10 cellular contexts compared by ENCODE assay signal in genomic region chr19:3458595-3459284, GRCh38. TPM values are rescaled to one million over a fixed set of nuclear protein-coding genes. Genes with fewer than 3 reads are reported as not detected.
DNase-seq lines count a peak whose midpoint lies in the region; ATAC-seq and TF ChIP-seq lines count a peak whose summit lies in the region.
"Had no signal": no experiment of that assay in that cellular context is flagged by ENCODE, and none has a peak within 500 bp of the region (broad histone marks: within the 10 kb centered on the region; RNA-seq: fewer than 3 reads in every experiment).

No MANE protein-coding gene starts in this region.

- H3K9me3 ChIP-seq in HUES48 (ENCODE audit: control insufficient read depth, insufficient read depth, low read length), result no peaks in the 10 kb centered on the region
- H3K9me3 ChIP-seq in liver (ENCODE audit: control insufficient read depth in 4 of 4, low read length in 3 of 4), result no peaks in the 10 kb centered on the region

- H3K36me3 ChIP-seq in HUES48 (ENCODE audit: control insufficient read depth, insufficient read depth, low read length), result no peaks in the 10 kb centered on the region
- H3K36me3 ChIP-seq in liver (ENCODE audit: control insufficient read depth in 4 of 4, insufficient read depth in 3 of 4, low read depth in 1 of 4, low read length in 3 of 4), result peaks cover 21 to 44% (median 24%) of the 10 kb centered on the region in 4 donors

- H3K4me3 ChIP-seq in HUES48 (ENCODE audit: low read depth, low read length) (peak overlapping the region; percentile 46), liver (ENCODE audit: low read depth in 1 of 3, low read length in 3 of 3) (no peak overlapping the region), skin epidermis (no peak overlapping the region)

- TF ChIP-seq RAD21 in liver (IDR thresholded peaks at IDR 0.05), result no peak

- no peak overlapping the region for H3K9ac ChIP-seq in HUES48 (ENCODE audit: low read depth, low read length)
- peak overlapping the region in 1 of 2 donors; percentile 53 for H3K9ac ChIP-seq in liver (ENCODE audit: low read depth in 1 of 2, low read length in 2 of 2)

- no peak for ATAC-seq in HG03439 (IDR thresholded peaks at IDR 0.05; ENCODE audit: unreplicated experiment)

- peaks cover 12% of the 10 kb centered on the region; the same call in 1 of the 2 replicates for H3K4me1 ChIP-seq in HUES48 (ENCODE audit: control insufficient read depth, insufficient read depth, low read length)
- H3K4me1 ChIP-seq in liver (ENCODE audit: control insufficient read depth in 4 of 4, insufficient read depth in 4 of 4, low read length in 3 of 4), result peaks cover 4 to 35% (median 18%) of the 10 kb centered on the region in 4 donors

- TF ChIP-seq CTCF in liver (IDR thresholded peaks at IDR 0.05; ENCODE audit: low read depth, low read length, missing input control) (no peak), GM10266 (IDR thresholded peaks at IDR 0.05; ENCODE audit: control insufficient read depth, insufficient read depth, low read depth, missing control alignments) (no peak)

- peak; percentile 56 for DNase-seq in ecto neural progenitor cell (ENCODE audit: low spot score)
- DNase-seq in NOMO-1 treated with dmso at 0.1 percent for 144 hours (lab: John Stamatoyannopoulos, UW; ENCODE audit: unreplicated experiment), result no peak
- DNase-seq in GM10266 (ENCODE audit: extremely low spot score), result no peak
- no peak for DNase-seq in NCI-H1417 treated with DMSO at 0.1 percent for 48 hours (lab: John Stamatoyannopoulos, UW)
- DNase-seq: SHP77 treated with DMSO at 0.1 percent for 48 hours had no signal

- WGBS in liver, result 53% methylated on average over 19 of the region's 19 CpGs

- H3K27me3 ChIP-seq in HUES48 (ENCODE audit: control insufficient read depth, insufficient read depth, low read length) (peaks cover 60% of the 10 kb centered on the region), liver (ENCODE audit: control insufficient read depth in 4 of 4, insufficient read depth in 4 of 4, low read length in 3 of 4) (no peaks in the 10 kb centered on the region)

- H3K27ac ChIP-seq in HUES48 (ENCODE audit: low read depth, low read length) (no peak overlapping the region), liver (ENCODE audit: low read depth in 1 of 2, low read length in 2 of 2) (peak overlapping the region; percentile 82 to 94), skin epidermis (peak overlapping the region in 20 of 21 experiments; percentile 0 to 80 (median 68))

TF ChIP-seq in liver, 16 proteins besides CTCF, POLR2A, EP300 and RAD21:
- TF ChIP-seq SP1 (IDR thresholded peaks at IDR 0.05), result no peak
- TF ChIP-seq, protein P1, sequence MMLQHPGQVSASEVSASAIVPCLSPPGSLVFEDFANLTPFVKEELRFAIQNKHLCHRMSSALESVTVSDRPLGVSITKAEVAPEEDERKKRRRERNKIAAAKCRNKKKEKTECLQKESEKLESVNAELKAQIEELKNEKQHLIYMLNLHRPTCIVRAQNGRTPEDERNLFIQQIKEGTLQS (IDR thresholded peaks at IDR 0.05), result no peak
- TF ChIP-seq, protein P2, sequence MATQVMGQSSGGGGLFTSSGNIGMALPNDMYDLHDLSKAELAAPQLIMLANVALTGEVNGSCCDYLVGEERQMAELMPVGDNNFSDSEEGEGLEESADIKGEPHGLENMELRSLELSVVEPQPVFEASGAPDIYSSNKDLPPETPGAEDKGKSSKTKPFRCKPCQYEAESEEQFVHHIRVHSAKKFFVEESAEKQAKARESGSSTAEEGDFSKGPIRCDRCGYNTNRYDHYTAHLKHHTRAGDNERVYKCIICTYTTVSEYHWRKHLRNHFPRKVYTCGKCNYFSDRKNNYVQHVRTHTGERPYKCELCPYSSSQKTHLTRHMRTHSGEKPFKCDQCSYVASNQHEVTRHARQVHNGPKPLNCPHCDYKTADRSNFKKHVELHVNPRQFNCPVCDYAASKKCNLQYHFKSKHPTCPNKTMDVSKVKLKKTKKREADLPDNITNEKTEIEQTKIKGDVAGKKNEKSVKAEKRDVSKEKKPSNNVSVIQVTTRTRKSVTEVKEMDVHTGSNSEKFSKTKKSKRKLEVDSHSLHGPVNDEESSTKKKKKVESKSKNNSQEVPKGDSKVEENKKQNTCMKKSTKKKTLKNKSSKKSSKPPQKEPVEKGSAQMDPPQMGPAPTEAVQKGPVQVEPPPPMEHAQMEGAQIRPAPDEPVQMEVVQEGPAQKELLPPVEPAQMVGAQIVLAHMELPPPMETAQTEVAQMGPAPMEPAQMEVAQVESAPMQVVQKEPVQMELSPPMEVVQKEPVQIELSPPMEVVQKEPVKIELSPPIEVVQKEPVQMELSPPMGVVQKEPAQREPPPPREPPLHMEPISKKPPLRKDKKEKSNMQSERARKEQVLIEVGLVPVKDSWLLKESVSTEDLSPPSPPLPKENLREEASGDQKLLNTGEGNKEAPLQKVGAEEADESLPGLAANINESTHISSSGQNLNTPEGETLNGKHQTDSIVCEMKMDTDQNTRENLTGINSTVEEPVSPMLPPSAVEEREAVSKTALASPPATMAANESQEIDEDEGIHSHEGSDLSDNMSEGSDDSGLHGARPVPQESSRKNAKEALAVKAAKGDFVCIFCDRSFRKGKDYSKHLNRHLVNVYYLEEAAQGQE (IDR thresholded peaks at IDR 0.05), result no peak
- no peak for TF ChIP-seq HNF4A (conservative IDR thresholded peaks at IDR 0.05)
- TF ChIP-seq GABPA (IDR thresholded peaks at IDR 0.05 in 1 of 2, conservative IDR thresholded peaks at IDR 0.05 in 1 of 2), result no peak
- no peak for TF ChIP-seq RXRA (IDR thresholded peaks at IDR 0.05)
- TF ChIP-seq TAF1 (conservative IDR thresholded peaks at IDR 0.05), result no peak
- TF ChIP-seq ZBTB33 (IDR thresholded peaks at IDR 0.05), result no peak
- TF ChIP-seq EGR1 (IDR thresholded peaks at IDR 0.05; ENCODE audit: low read depth in 2 of 2), result no peak
- TF ChIP-seq, protein P3, sequence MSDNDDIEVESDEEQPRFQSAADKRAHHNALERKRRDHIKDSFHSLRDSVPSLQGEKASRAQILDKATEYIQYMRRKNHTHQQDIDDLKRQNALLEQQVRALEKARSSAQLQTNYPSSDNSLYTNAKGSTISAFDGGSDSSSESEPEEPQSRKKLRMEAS (IDR thresholded peaks at IDR 0.05), result no peak
- no peak for TF ChIP-seq JUND (IDR thresholded peaks at IDR 0.05)
- no peak for TF ChIP-seq HNF4G (IDR thresholded peaks at IDR 0.05)
- TF ChIP-seq FOXA1 (IDR thresholded peaks at IDR 0.05), result no peak
- TF ChIP-seq NR2F2 (IDR thresholded peaks at IDR 0.05), result no peak

RNA-seq across cellular contexts. Expression of gene SMIM24, which starts 21.6 kb away (rescaled TPM):
- 1 to 10 TPM in 1 of 2 donors, under 1 TPM in 1; 0.17 to 2.8 TPM for total RNA-seq in liver
- 10 to 100 TPM in 1 of 2 donors, 1 to 10 TPM in 1; 2.7 to 13.7 TPM for polyA plus RNA-seq in liver
- total RNA-seq: M059J had no signal

RNA-seq across cellular contexts. Expression of gene SMIM44, which starts 24.5 kb away (rescaled TPM):
- not detected for total RNA-seq in liver
- polyA plus RNA-seq in liver, result not detected
- total RNA-seq: M059J had no signal

RNA-seq across cellular contexts. Expression of gene DOHH, which starts 41.7 kb away (rescaled TPM):
- total RNA-seq in liver, result 10 to 100 TPM in 1 of 2 donors, 1 to 10 TPM in 1; 8.1 to 12.0 TPM
- 10 to 100 TPM in 1 of 2 donors, 1 to 10 TPM in 1; 1.4 to 10.2 TPM for polyA plus RNA-seq in liver

RNA-seq across cellular contexts. Expression of gene FZR1, which starts 47.4 kb away (rescaled TPM):
- 10 to 100 TPM; 17.0 to 27.3 TPM for total RNA-seq in liver
- polyA plus RNA-seq in liver, result 10 to 100 TPM; 18.0 to 22.5 TPM
